In genomic region chr19:4986471-4986888, GRCh38 we compare ENCODE assay signal across 18 cellular contexts. TPM values are rescaled to one million over a fixed set of nuclear protein-coding genes. Genes with fewer than 3 reads are reported as not detected.
DNase-seq lines count a peak whose midpoint lies in the region; ATAC-seq and TF ChIP-seq lines count a peak whose summit lies in the region.
"Had no signal": no experiment of that assay in that cellular context is flagged by ENCODE, and none has a peak within 500 bp of the region (broad histone marks: within the 10 kb centered on the region; RNA-seq: fewer than 3 reads in every experiment).

No MANE protein-coding gene starts in this region.

- TF ChIP-seq CTCF in cardiac muscle cell (IDR thresholded peaks at IDR 0.05; ENCODE audit: low read depth, low read length) (no peak), heart right ventricle (IDR thresholded peaks at IDR 0.05) (no peak), thyroid gland (IDR thresholded peaks at IDR 0.05) (no peak)

- no peaks in the 10 kb centered on the region for H3K27me3 ChIP-seq in cardiac muscle cell
- H3K27me3 ChIP-seq in heart right ventricle = no peaks in the 10 kb centered on the region
- H3K27me3 ChIP-seq in thyroid gland = no peaks in the 10 kb centered on the region
- H3K27me3 ChIP-seq: ascending aorta, pancreas, right lobe of liver, tibial artery had no signal

- H3K4me3 ChIP-seq in cardiac muscle cell (no peak overlapping the region), heart right ventricle (no peak overlapping the region), thyroid gland (replicated peaks in 1 of 3) (no peak overlapping the region)
- H3K4me3 ChIP-seq: A549, ascending aorta, pancreas, right lobe of liver, tibial artery had no signal

- H3K36me3 ChIP-seq in cardiac muscle cell = no peaks in the 10 kb centered on the region
- peaks cover 0 to 13% (median 0%) of the 10 kb centered on the region in 9 donors for H3K36me3 ChIP-seq in heart right ventricle
- no peaks in the 10 kb centered on the region for H3K36me3 ChIP-seq in thyroid gland
- H3K36me3 ChIP-seq: ascending aorta, pancreas, right lobe of liver had no signal

- DNase-seq in cardiac muscle cell (ENCODE audit: low read depth in 1 of 2, low spot score in 1 of 2) (no peak), heart right ventricle (no peak), NCI-H345 (lab: John Stamatoyannopoulos, UW) (peak; percentile 42), left lobe of liver (ENCODE audit: low spot score) (no peak), thyroid gland (peak; percentile 94 to 96), globus pallidus (ENCODE audit: low spot score) (no peak), NK-92 (lab: John Stamatoyannopoulos, UW; ENCODE audit: unreplicated experiment) (no peak), glomerular visceral epithelial cell (ENCODE audit: extremely low spot score) (no peak)
- DNase-seq: activated CD4-positive, alpha-beta T cell treated with anti-CD3 and anti-CD28 coated beads, Interleukin-2, amount 10 ng/mL, durations not matched to agents 7 days and 5 days; COR-L47; H9; NCI-H748 treated with DMSO at 0.1 percent for 48 hours; pancreas; right lobe of liver; T-helper 2 cell; tibial artery had no signal

- ATAC-seq in heart right ventricle (no peak), left lobe of liver (peak; percentile 30)
- ATAC-seq: A549 had no signal

- whole genome bisulfite sequencing in heart right ventricle, 2 donors = 76 to 83% methylated on average over 19 of the region's 19 CpGs
- WGBS in thyroid gland, 2 donors = 38 to 56% methylated on average over 10 to 14 of the region's 19 CpGs

- H3K27ac ChIP-seq in cardiac muscle cell (peak overlapping the region; percentile 90), heart right ventricle (peak overlapping the region in 1 of 10 donors; percentile 43), thyroid gland (peak overlapping the region; percentile 89 to 97 (median 92))
- H3K27ac ChIP-seq: A549, ascending aorta, pancreas, right lobe of liver, tibial artery had no signal

- no peaks in the 10 kb centered on the region for H3K9me3 ChIP-seq in cardiac muscle cell (ENCODE audit: low read depth)
- H3K9me3 ChIP-seq in heart right ventricle = no peaks in the 10 kb centered on the region
- H3K9me3 ChIP-seq in thyroid gland = no peaks in the 10 kb centered on the region
- H3K9me3 ChIP-seq: A549, ascending aorta, pancreas, right lobe of liver, tibial artery had no signal

- H3K4me1 ChIP-seq in cardiac muscle cell (ENCODE audit: low read depth) = peaks cover 62% of the 10 kb centered on the region
- peaks cover 34 to 69% (median 60%) of the 10 kb centered on the region in 9 donors for H3K4me1 ChIP-seq in heart right ventricle
- peaks cover 78 to 81% of the 10 kb centered on the region in 2 donors for H3K4me1 ChIP-seq in thyroid gland
- H3K4me1 ChIP-seq: pancreas had no signal

- intact Hi-C loops in heart right ventricle (cut with DNase I) (no loop called here), thyroid gland (cut with DNase I) (no loop called here)

- peak in 1 of 2 donors; percentile 40 for TF ChIP-seq POLR2A in thyroid gland (IDR thresholded peaks at IDR 0.05)

RNA-seq across cellular contexts. Expression of gene KDM4B, which starts 17.6 kb away (rescaled TPM):
- total RNA-seq in cardiac muscle cell (58.5 and 90.6 TPM in 2 replicates), heart right ventricle (10 to 100 TPM; 21.4 to 35.8 (median 30.3) TPM), left lobe of liver (38.1 TPM), thyroid gland (10 to 100 TPM; 44.3 to 87.2 (median 75.8) TPM)
- polyA plus RNA-seq in cardiac muscle cell (74.6 and 79.5 TPM in 2 replicates), heart right ventricle (10 to 100 TPM; 12.4 to 34.4 TPM)

Comparison
In these comparisons a context has a peak if more than half of its experiments do, and no peak if none do; other contexts are left out.
1. DNase-seq: peak in NCI-H345 (single experiment) and thyroid gland (2 of 2); none in cardiac muscle cell (0 of 2), heart right ventricle (0 of 2), left lobe of liver (single experiment), globus pallidus (single experiment), NK-92 (single experiment) and glomerular visceral epithelial cell (single experiment).